ENCODE assay signal across 16 cellular contexts in the genomic region with DNA sequence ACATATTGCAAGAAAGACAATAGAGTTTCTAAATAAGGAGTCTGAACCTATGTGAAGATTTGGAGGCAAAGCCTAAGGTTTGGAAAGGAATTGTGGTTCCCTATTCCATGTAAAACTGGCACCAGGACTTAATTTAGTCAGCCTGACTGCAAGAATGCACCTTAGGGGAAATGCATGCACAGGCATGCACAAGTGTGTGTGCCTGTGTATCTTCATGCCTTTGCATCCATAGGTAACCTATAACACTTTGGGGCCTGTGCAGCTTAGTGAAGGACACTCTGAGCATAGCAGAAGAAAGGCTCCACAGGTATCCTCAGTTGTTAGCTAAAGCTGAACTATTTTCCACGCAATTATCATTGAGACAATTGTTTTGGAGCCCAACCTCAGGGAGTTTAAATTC.
DNase-seq lines count a peak whose midpoint lies in the region; ATAC-seq and TF ChIP-seq lines count a peak whose summit lies in the region.
"Had no signal": no experiment of that assay in that cellular context is flagged by ENCODE, and none has a peak within 500 bp of the region (broad histone marks: within the 10 kb centered on the region; RNA-seq: fewer than 3 reads in every experiment).

No MANE protein-coding gene starts in this region.

- TF ChIP-seq CTCF in MCF 10A (IDR thresholded peaks at IDR 0.05; ENCODE audit: unreplicated experiment) (no peak), breast epithelium (IDR thresholded peaks at IDR 0.05) (no peak), hepatocyte (IDR thresholded peaks at IDR 0.05; ENCODE audit: poor library complexity) (no peak), type B pancreatic cell (conservative IDR thresholded peaks at IDR 0.05) (no peak)

- no peaks in the 10 kb centered on the region for H3K9me3 ChIP-seq in breast epithelium
- H3K9me3 ChIP-seq in hepatocyte (ENCODE audit: low read depth), result no peaks in the 10 kb centered on the region

- ATAC-seq in HG02885 (IDR thresholded peaks at IDR 0.05; ENCODE audit: poor library complexity, unreplicated experiment), result no peak
- ATAC-seq: Right ventricle myocardium inferior had no signal

- CTCF ChIA-PET in MCF 10A (lab: Yijun Ruan, JAX), result interaction anchor here (0.8 to 2.1 kb wide), 3 partner anchors 74 to 479 kb away, joined by 3 to 6 read pairs (median 4); partner anchors contain the start of gene RPRM

- H3K4me3 Mint-ChIP-seq in MCF 10A (ENCODE audit: unreplicated experiment) (no peak overlapping the region), type B pancreatic cell (peak overlapping the region; percentile 14)
- H3K4me3 Mint-ChIP-seq in activated CD4-positive, alpha-beta T cell treated with anti-CD3 and anti-CD28 coated beads, Interleukin-2, amount 10 ng/mL, durations not matched to agents 24 days and 14 days, result no peak overlapping the region
- H3K4me3 Mint-ChIP-seq: CD4-positive, alpha-beta memory T cell had no signal

- H3K36me3 Mint-ChIP-seq in MCF 10A (ENCODE audit: insufficient read depth, unreplicated experiment) (no peaks in the 10 kb centered on the region), type B pancreatic cell (no peaks in the 10 kb centered on the region)
- no peaks in the 10 kb centered on the region for H3K36me3 Mint-ChIP-seq in activated CD4-positive, alpha-beta T cell treated with anti-CD3 and anti-CD28 coated beads, Interleukin-2, amount 10 ng/mL, durations not matched to agents 24 days and 14 days (ENCODE audit: low read depth)
- H3K36me3 Mint-ChIP-seq: CD4-positive, alpha-beta memory T cell had no signal

- no peak overlapping the region for H3K27ac ChIP-seq in breast epithelium
- no peak overlapping the region for H3K27ac ChIP-seq in hepatocyte
- H3K27ac ChIP-seq: SK-N-MC had no signal

- no peak overlapping the region for H3K27ac Mint-ChIP-seq in MCF 10A (ENCODE audit: low read depth, unreplicated experiment)
- H3K27ac Mint-ChIP-seq in type B pancreatic cell, result no peak overlapping the region
- no peak overlapping the region for H3K27ac Mint-ChIP-seq in activated CD4-positive, alpha-beta T cell treated with anti-CD3 and anti-CD28 coated beads, Interleukin-2, amount 10 ng/mL, durations not matched to agents 24 days and 14 days
- H3K27ac Mint-ChIP-seq: CD4-positive, alpha-beta memory T cell had no signal

- no peaks in the 10 kb centered on the region for H3K27me3 ChIP-seq in breast epithelium
- no peaks in the 10 kb centered on the region for H3K27me3 ChIP-seq in hepatocyte

- peaks cover 14% of the 10 kb centered on the region for H3K4me1 Mint-ChIP-seq in MCF 10A (ENCODE audit: insufficient read depth, unreplicated experiment)
- no peaks in the 10 kb centered on the region for H3K4me1 Mint-ChIP-seq in type B pancreatic cell (ENCODE audit: unreplicated experiment)
- no peaks in the 10 kb centered on the region for H3K4me1 Mint-ChIP-seq in activated CD4-positive, alpha-beta T cell treated with anti-CD3 and anti-CD28 coated beads, Interleukin-2, amount 10 ng/mL, durations not matched to agents 24 days and 14 days
- H3K4me1 Mint-ChIP-seq: CD4-positive, alpha-beta memory T cell had no signal

- no peak for TF ChIP-seq POLR2A in breast epithelium (IDR thresholded peaks at IDR 0.05)

- peak overlapping the region; percentile 71 for H3K4me2 ChIP-seq in hepatocyte

- H3K27me3 Mint-ChIP-seq in MCF 10A (ENCODE audit: insufficient read depth, unreplicated experiment) (no peaks in the 10 kb centered on the region), type B pancreatic cell (no peaks in the 10 kb centered on the region)
- H3K27me3 Mint-ChIP-seq in activated CD4-positive, alpha-beta T cell treated with anti-CD3 and anti-CD28 coated beads, Interleukin-2, amount 10 ng/mL, durations not matched to agents 24 days and 14 days, result no peaks in the 10 kb centered on the region

- H3K9me3 Mint-ChIP-seq in MCF 10A (ENCODE audit: unreplicated experiment) (peaks cover 6% of the 10 kb centered on the region), type B pancreatic cell (no peaks in the 10 kb centered on the region)
- H3K9me3 Mint-ChIP-seq in activated CD4-positive, alpha-beta T cell treated with anti-CD3 and anti-CD28 coated beads, Interleukin-2, amount 10 ng/mL, durations not matched to agents 24 days and 14 days, result no peaks in the 10 kb centered on the region

- BruUV-seq in MCF 10A (replicated peaks; lab: Mats Ljungman, UMichigan), result no TSS peak

- H3K4me3 ChIP-seq in breast epithelium, result no peak overlapping the region
- no peak overlapping the region for H3K4me3 ChIP-seq in hepatocyte
- H3K4me3 ChIP-seq: SK-N-MC had no signal

- no peaks in the 10 kb centered on the region for H4K20me1 ChIP-seq in hepatocyte (ENCODE audit: insufficient read depth, poor library complexity, severe bottlenecking)

- POLR2A ChIA-PET in MCF 10A (lab: Yijun Ruan, JAX), result interaction anchor here (0.8 to 2.1 kb wide), 4 partner anchors 10 to 689 kb away, joined by 3 to 5 read pairs (median 4); partner anchors contain the start of gene PRPF40A

- H3K9me2 ChIP-seq in hepatocyte (replicated peaks; ENCODE audit: insufficient read depth), result no peaks in the 10 kb centered on the region

- 72% methylated on average over 1 of the region's 1 CpG for WGBS in hepatocyte (ENCODE audit: low lambda C conversion rate, missing lambda C conversion rate)

- H3K79me2 ChIP-seq in hepatocyte, result no peaks in the 10 kb centered on the region

- H2AFZ ChIP-seq in hepatocyte, result no peak overlapping the region

- in situ Hi-C loops in T47D (cut with HindIII; ENCODE audit: low pct_unique_long_range_greater_than_20kb, low sequenced_read_pairs), result no loop called here

- H3K36me3 ChIP-seq in breast epithelium, result no peaks in the 10 kb centered on the region
- H3K36me3 ChIP-seq in hepatocyte (replicated peaks; ENCODE audit: insufficient read depth, low read depth), result no peaks in the 10 kb centered on the region

- intact Hi-C loops in MCF 10A (cut with micrococcal nuclease) (loop anchor here (5.0 kb wide), 1 partner anchor 348 kb away; no protein-coding TSS in a partner anchor), breast epithelium (cut with DNase I; ENCODE audit: low total_unique reads) (no loop called here)
- intact Hi-C loops in activated CD4-positive, alpha-beta T cell treated with anti-CD3 and anti-CD28 coated beads, Interleukin-2, amount 10 ng/mL, durations not matched to agents 24 days and 14 days (cut with micrococcal nuclease), result no loop called here

- H3K4me1 ChIP-seq in breast epithelium (no peaks in the 10 kb centered on the region), hepatocyte (ENCODE audit: insufficient read depth) (no peaks in the 10 kb centered on the region)

- DNase-seq in MCF 10A (ENCODE audit: unreplicated experiment) (peak; percentile 55), breast epithelium (ENCODE audit: low spot score in 2 of 2) (no peak), T47D (ENCODE audit: low read depth in 1 of 2, low spot score in 1 of 2) (peak; percentile 3 to 42), hepatocyte (ENCODE audit: low spot score) (no peak), type B pancreatic cell (ENCODE audit: extremely low spot score, unreplicated experiment) (no peak), NCI-H226 (no peak)
- no peak for DNase-seq in activated CD4-positive, alpha-beta T cell treated with anti-CD3 and anti-CD28 coated beads, Interleukin-2, amount 10 ng/mL, durations not matched to agents 24 days and 14 days
- DNase-seq: CD4-positive, alpha-beta memory T cell; IMR-90; Kasumi-1; NCI-H1105; NCI-H1694; NCI-H510A had no signal

Comparison
In these comparisons a context has a peak if more than half of its experiments do, and no peak if none do; other contexts are left out.
1. DNase-seq: peak in MCF 10A (single experiment) and T47D (2 of 2); none in breast epithelium (0 of 2), hepatocyte (single experiment), type B pancreatic cell (single experiment), activated CD4-positive, alpha-beta T cell treated with anti-CD3 and anti-CD28 coated beads, Interleukin-2, amount 10 ng/mL, durations not matched to agents 24 days and 14 days (single experiment) and NCI-H226 (single experiment).